ENCODE assay signal across 2 cellular contexts in the genomic region with DNA sequence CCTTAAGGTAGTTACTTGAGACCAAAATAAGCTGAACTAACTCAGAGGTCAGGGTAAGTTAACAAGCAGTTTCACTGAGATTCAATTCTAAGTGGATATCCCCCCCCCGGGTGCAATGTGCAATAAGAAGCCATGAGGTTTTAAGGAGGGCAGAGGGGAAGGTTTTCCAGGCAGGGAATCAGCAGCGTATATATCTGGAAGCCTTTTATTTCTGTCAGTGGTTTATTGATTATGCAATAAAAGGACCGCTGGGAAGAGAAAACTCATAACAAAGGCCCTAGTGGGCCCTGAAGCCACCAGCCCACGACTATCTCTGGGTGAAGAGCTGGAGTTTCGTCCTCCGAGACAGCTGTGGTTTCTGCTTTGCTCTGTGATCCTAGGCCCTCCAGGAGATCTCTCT.
A peak's percentile ranks its signal among the peaks of the same experiment; 100 is the strongest.
TF ChIP-seq lines count a peak whose summit lies in the region.

No MANE protein-coding gene starts in this region.

TF ChIP-seq in HepG2, 621 proteins besides CTCF, POLR2A, EP300 and RAD21:
- TF ChIP-seq DNMT3B (CRISPR knock-in tag; conservative IDR thresholded peaks at IDR 0.05) = no peak
- peak; percentile 42; the same call in 1 of the 2 replicates for TF ChIP-seq CEBPB (IDR thresholded peaks at IDR 0.05; ENCODE audit: borderline replicate concordance, low read depth, low read length)
TF ChIP-seq in HepG2: peak in this region for 1.

TF ChIP-seq in GM12891, 5 proteins besides CTCF, POLR2A, EP300 and RAD21 (continued from another document):
- TF ChIP-seq SPI1 (IDR thresholded peaks at IDR 0.05; ENCODE audit: low read depth, low read length) = no peak
- TF ChIP-seq PAX5 (IDR thresholded peaks at IDR 0.05; ENCODE audit: insufficient read depth, low read length, severe bottlenecking) = no peak
- TF ChIP-seq POLR2AphosphoS5 (IDR thresholded peaks at IDR 0.05; ENCODE audit: low read depth, low read length) = no peak
- TF ChIP-seq TAF1 (IDR thresholded peaks at IDR 0.05; ENCODE audit: low read depth, low read length) = no peak
